Comparison of ENCODE assay signal across 1 cellular context in genomic region chr2:170770008-170770303, GRCh38.
TF ChIP-seq lines count a peak whose summit lies in the region.

No MANE protein-coding gene starts in this region.

TF ChIP-seq in H1, 55 proteins besides CTCF, POLR2A, EP300 and RAD21:
- TF ChIP-seq GABPA (IDR thresholded peaks at IDR 0.05; ENCODE audit: borderline replicate concordance, insufficient read depth, low read length) (no peak), SP2 (IDR thresholded peaks at IDR 0.05; ENCODE audit: low read length) (no peak)
